ENCODE assay signal across 12 cellular contexts in genomic region chr15:66080791-66081475, GRCh38.
DNase-seq lines count a peak whose midpoint lies in the region; ATAC-seq and TF ChIP-seq lines count a peak whose summit lies in the region.
"Had no signal": no experiment of that assay in that cellular context is flagged by ENCODE, and none has a peak within 500 bp of the region (broad histone marks: within the 10 kb centered on the region; RNA-seq: fewer than 3 reads in every experiment).

No MANE protein-coding gene starts in this region.

- no peaks in the 10 kb centered on the region for H3K36me3 Mint-ChIP-seq in HFFc6 (ENCODE audit: low read depth)
- H3K36me3 Mint-ChIP-seq in activated CD8-positive, alpha-beta T cell treated with anti-CD3 and anti-CD28 coated beads for 36 hours (ENCODE audit: low read depth) = no peaks in the 10 kb centered on the region
- H3K36me3 Mint-ChIP-seq: activated naive CD8-positive, alpha-beta T cell treated with anti-CD3 and anti-CD28 coated beads, Interleukin-2, amount 10 ng/mL, durations not matched to agents 7 days and 5 days; memory B cell had no signal

- ATAC-seq in activated CD8-positive, alpha-beta T cell treated with anti-CD3 and anti-CD28 coated beads for 36 hours = no peak
- ATAC-seq in stimulated activated naive CD8-positive, alpha-beta T cell treated with anti-CD3 and anti-CD28 coated beads, Interleukin-15, amount 100 ng/mL, for 72 hours = no peak
- ATAC-seq in HG03521 (IDR thresholded peaks at IDR 0.05; ENCODE audit: unreplicated experiment) = no peak

- TF ChIP-seq CTCF in AG04449 (IDR thresholded peaks at IDR 0.05; ENCODE audit: insufficient read depth, low read length, missing control alignments) = no peak
- TF ChIP-seq CTCF in HFFc6 (IDR thresholded peaks at IDR 0.05) = peak; percentile 36; the same call in 1 of the 2 replicates
- no peak for TF ChIP-seq CTCF in astrocyte of the cerebellum (IDR thresholded peaks at IDR 0.05; ENCODE audit: low read depth, low read length, missing control alignments)
- no peak for TF ChIP-seq CTCF in activated CD8-positive, alpha-beta T cell treated with anti-CD3 and anti-CD28 coated beads for 36 hours (IDR thresholded peaks at IDR 0.05)

- in situ Hi-C loops in astrocyte of the cerebellum (cut with HindIII; ENCODE audit: low sequenced_read_pairs) = no loop called here

- no peak overlapping the region for H3K27ac Mint-ChIP-seq in HFFc6
- no peak overlapping the region for H3K27ac Mint-ChIP-seq in activated CD8-positive, alpha-beta T cell treated with anti-CD3 and anti-CD28 coated beads for 36 hours
- H3K27ac Mint-ChIP-seq in stimulated activated naive CD8-positive, alpha-beta T cell treated with anti-CD3 and anti-CD28 coated beads, Interleukin-15, amount 100 ng/mL, for 72 hours = no peak overlapping the region
- H3K27ac Mint-ChIP-seq: activated naive CD8-positive, alpha-beta T cell treated with anti-CD3 and anti-CD28 coated beads, Interleukin-2, amount 10 ng/mL, durations not matched to agents 7 days and 5 days; CD4-positive, alpha-beta T cell; memory B cell had no signal

- POLR2A ChIA-PET in AG04449 (lab: Yijun Ruan, JAX) = no interaction called here
- POLR2A ChIA-PET in activated CD8-positive, alpha-beta T cell treated with anti-CD3 and anti-CD28 coated beads for 36 hours (lab: Charles Lee) = no interaction called here

- intact Hi-C loops in activated CD8-positive, alpha-beta T cell treated with anti-CD3 and anti-CD28 coated beads for 36 hours (cut with micrococcal nuclease) = no loop called here

- H3K4me1 Mint-ChIP-seq in HFFc6 (ENCODE audit: low read depth) = peaks cover 12% of the 10 kb centered on the region
- H3K4me1 Mint-ChIP-seq in activated CD8-positive, alpha-beta T cell treated with anti-CD3 and anti-CD28 coated beads for 36 hours (ENCODE audit: low read depth) = no peaks in the 10 kb centered on the region
- no peaks in the 10 kb centered on the region for H3K4me1 Mint-ChIP-seq in stimulated activated naive CD8-positive, alpha-beta T cell treated with anti-CD3 and anti-CD28 coated beads, Interleukin-15, amount 100 ng/mL, for 72 hours
- H3K4me1 Mint-ChIP-seq: activated naive CD8-positive, alpha-beta T cell treated with anti-CD3 and anti-CD28 coated beads, Interleukin-2, amount 10 ng/mL, durations not matched to agents 7 days and 5 days had no signal

- H3K4me3 Mint-ChIP-seq in HFFc6 = no peak overlapping the region
- no peak overlapping the region for H3K4me3 Mint-ChIP-seq in activated CD8-positive, alpha-beta T cell treated with anti-CD3 and anti-CD28 coated beads for 36 hours
- no peak overlapping the region for H3K4me3 Mint-ChIP-seq in stimulated activated naive CD8-positive, alpha-beta T cell treated with anti-CD3 and anti-CD28 coated beads, Interleukin-15, amount 100 ng/mL, for 72 hours
- H3K4me3 Mint-ChIP-seq: activated naive CD8-positive, alpha-beta T cell treated with anti-CD3 and anti-CD28 coated beads, Interleukin-2, amount 10 ng/mL, durations not matched to agents 7 days and 5 days; CD4-positive, alpha-beta T cell; memory B cell had no signal

- H3K9me3 Mint-ChIP-seq in HFFc6 = no peaks in the 10 kb centered on the region
- H3K9me3 Mint-ChIP-seq in activated CD8-positive, alpha-beta T cell treated with anti-CD3 and anti-CD28 coated beads for 36 hours = peaks cover 7% of the 10 kb centered on the region
- H3K9me3 Mint-ChIP-seq in stimulated activated naive CD8-positive, alpha-beta T cell treated with anti-CD3 and anti-CD28 coated beads, Interleukin-15, amount 100 ng/mL, for 72 hours = peaks cover 5 to 8% of the 10 kb centered on the region in 2 donors
- H3K9me3 Mint-ChIP-seq: activated naive CD8-positive, alpha-beta T cell treated with anti-CD3 and anti-CD28 coated beads, Interleukin-2, amount 10 ng/mL, durations not matched to agents 7 days and 5 days had no signal

- peaks cover 18% of the 10 kb centered on the region for H3K27me3 Mint-ChIP-seq in HFFc6 (ENCODE audit: insufficient read depth)
- peaks cover 13% of the 10 kb centered on the region for H3K27me3 Mint-ChIP-seq in activated CD8-positive, alpha-beta T cell treated with anti-CD3 and anti-CD28 coated beads for 36 hours
- H3K27me3 Mint-ChIP-seq in stimulated activated naive CD8-positive, alpha-beta T cell treated with anti-CD3 and anti-CD28 coated beads, Interleukin-15, amount 100 ng/mL, for 72 hours = peaks cover 34% of the 10 kb centered on the region

- CTCF ChIA-PET in AG04449 (lab: Yijun Ruan, JAX) = interaction anchor here (1.0 to 1.4 kb wide), 2 partner anchors 19 to 164 kb away, joined by 3 read pairs; no protein-coding TSS in a partner anchor
- CTCF ChIA-PET in activated CD8-positive, alpha-beta T cell treated with anti-CD3 and anti-CD28 coated beads for 36 hours (lab: Charles Lee) = no interaction called here

- H3K4me3 ChIP-seq in AG04449 (ENCODE audit: low read depth, low read length) (no peak overlapping the region), astrocyte of the cerebellum (ENCODE audit: low read depth, low read length) (no peak overlapping the region)
- H3K4me3 ChIP-seq: HAP-1 had no signal

- DNase-seq in AG04449 (ENCODE audit: low read depth, low spot score) (peak; percentile 14), HFFc6 (peak; percentile 45), astrocyte of the cerebellum (ENCODE audit: low read depth) (peak; percentile 32), kidney glomerular epithelial cell (lab: John Stamatoyannopoulos, UW) (peak; percentile 59), NCI-H748 treated with DMSO at 0.1 percent for 48 hours (lab: John Stamatoyannopoulos, UW) (no peak)
- no peak for DNase-seq in activated CD8-positive, alpha-beta T cell treated with anti-CD3 and anti-CD28 coated beads for 36 hours
- DNase-seq in stimulated activated naive CD8-positive, alpha-beta T cell treated with anti-CD3 and anti-CD28 coated beads, Interleukin-15, amount 100 ng/mL, for 72 hours = no peak
- DNase-seq: activated naive CD8-positive, alpha-beta T cell treated with anti-CD3 and anti-CD28 coated beads, Interleukin-2, amount 10 ng/mL, durations not matched to agents 7 days and 5 days; CD4-positive, alpha-beta T cell had no signal

Comparison
In these comparisons a context has a peak if more than half of its experiments do, and no peak if none do; other contexts are left out.
1. DNase-seq: peak in AG04449 (single experiment), HFFc6 (single experiment), astrocyte of the cerebellum (single experiment) and kidney glomerular epithelial cell (single experiment); none in NCI-H748 treated with DMSO at 0.1 percent for 48 hours (single experiment), activated CD8-positive, alpha-beta T cell treated with anti-CD3 and anti-CD28 coated beads for 36 hours (single experiment) and stimulated activated naive CD8-positive, alpha-beta T cell treated with anti-CD3 and anti-CD28 coated beads, Interleukin-15, amount 100 ng/mL, for 72 hours (0 of 2).